ENCODE assay signal across 8 cellular contexts in the genomic region with DNA sequence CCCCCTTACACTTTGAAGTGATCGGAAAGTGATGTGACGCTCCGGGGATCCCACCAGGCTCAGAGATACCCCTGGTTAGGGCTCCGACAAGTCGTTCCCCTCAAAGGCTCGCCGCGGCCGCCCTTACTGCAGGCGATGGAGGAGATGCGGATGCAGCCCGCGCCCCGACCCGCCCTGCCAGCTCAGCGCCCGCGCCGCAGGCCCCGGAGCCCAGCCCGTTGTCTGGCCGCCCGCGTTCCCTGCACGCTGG. TPM values are rescaled to one million over a fixed set of nuclear protein-coding genes. Genes with fewer than 3 reads are reported as not detected.
A peak's percentile ranks its signal among the peaks of the same experiment; 100 is the strongest.
DNase-seq lines count a peak whose midpoint lies in the region; ATAC-seq and TF ChIP-seq lines count a peak whose summit lies in the region.

No MANE protein-coding gene starts in this region.

- peak overlapping the region; percentile 76 for H3K27ac ChIP-seq in A673 (ENCODE audit: low read depth, low read length, poor library complexity, severe bottlenecking)

- H3K36me3 Mint-ChIP-seq in brain = peaks cover 29% of the 10 kb centered on the region

- H3K9me3 Mint-ChIP-seq in brain = no peaks in the 10 kb centered on the region

- intact Hi-C loops in A673 (cut with micrococcal nuclease; ENCODE audit: unreplicated experiment) = no loop called here

- peaks cover 53% of the 10 kb centered on the region for H3K4me1 Mint-ChIP-seq in brain

- H3K9me3 ChIP-seq in A673 (ENCODE audit: low read depth, low read length, poor library complexity, severe bottlenecking) = no peaks in the 10 kb centered on the region
- H3K9me3 ChIP-seq in mononuclear cell (ENCODE audit: low read depth, low read length) = no peaks in the 10 kb centered on the region

- CTCF ChIA-PET in A673 (lab: Charles Lee) = no interaction called here

- no peak for DNase-seq in A673 (ENCODE audit: low spot score)
- DNase-seq in NCI-H345 (lab: John Stamatoyannopoulos, UW) = no peak
- DNase-seq in pons (ENCODE audit: low spot score) = no peak

- H3K4me1 ChIP-seq in A673 (ENCODE audit: insufficient read depth, low read length, poor library complexity, severe bottlenecking) (no peaks in the 10 kb centered on the region), mononuclear cell (ENCODE audit: insufficient read depth, low read length) (peaks cover 53% of the 10 kb centered on the region)

- peak overlapping the region; percentile 94 to 99 (median 97) for H3K27ac Mint-ChIP-seq in brain

- peak overlapping the region; percentile 83 for H3K4me3 ChIP-seq in A673 (ENCODE audit: low read depth, low read length, poor library complexity, severe bottlenecking)
- peak overlapping the region; percentile 95 for H3K4me3 ChIP-seq in mononuclear cell (ENCODE audit: low read length)

- POLR2A ChIA-PET in A673 (lab: Charles Lee; ENCODE audit: low non-redundant PET) = no interaction called here

- TF ChIP-seq CTCF in A673 (conservative IDR thresholded peaks at IDR 0.05; ENCODE audit: low read depth, low read length) (no peak), brain (conservative IDR thresholded peaks at IDR 0.05) (no peak)

- ATAC-seq in HG02943 (IDR thresholded peaks at IDR 0.05; ENCODE audit: low read depth, unreplicated experiment) = peak; percentile 34
- no peak for ATAC-seq in HG02981 (IDR thresholded peaks at IDR 0.05; ENCODE audit: unreplicated experiment)
- no peak for ATAC-seq in GM19463 (IDR thresholded peaks at IDR 0.05; ENCODE audit: unreplicated experiment)

- peaks cover 12% of the 10 kb centered on the region for H3K27me3 Mint-ChIP-seq in brain

- H3K27me3 ChIP-seq in A673 (replicated peaks; ENCODE audit: insufficient read depth, low read depth, low read length, poor library complexity) (no peaks in the 10 kb centered on the region), mononuclear cell (ENCODE audit: insufficient read depth, low read length) (no peaks in the 10 kb centered on the region)

- peaks cover 6% of the 10 kb centered on the region for H3K36me3 ChIP-seq in A673 (ENCODE audit: insufficient read depth, low read length, poor library complexity, severe bottlenecking)

- BruUV-seq in A673 (replicated peaks; lab: Mats Ljungman, UMichigan) = no TSS peak

- H3K4me3 Mint-ChIP-seq in brain = peak overlapping the region; percentile 93 to 98 (median 96)

RNA-seq across cellular contexts. Expression of a gene that starts 0.2 kb away (rescaled TPM):
- total RNA-seq in A673 (2021) (26.5 and 34.7 TPM in 2 replicates), mononuclear cell (7.6 TPM)
- polyA plus RNA-seq in brain (ENCODE audit: insufficient read depth, low read depth, low replicate concordance) = 29.4 TPM

RNA-seq across cellular contexts. Expression of a gene that starts 0.5 kb away (rescaled TPM):
- 67.8 and 81.1 TPM in 2 replicates for total RNA-seq in A673 (2021)
- 130 TPM for polyA plus RNA-seq in brain (ENCODE audit: insufficient read depth, low read depth, low replicate concordance)
- 44.7 TPM for total RNA-seq in mononuclear cell

RNA-seq across cellular contexts. Expression of a gene that starts 19.5 kb away (rescaled TPM):
- total RNA-seq in A673 (2021) (94.0 and 110 TPM in 2 replicates), mononuclear cell (110 TPM)
- 13.4 TPM for polyA plus RNA-seq in brain (ENCODE audit: insufficient read depth, low read depth, low replicate concordance)

RNA-seq across cellular contexts. Expression of a gene that starts 19.6 kb away (rescaled TPM):
- total RNA-seq in A673 (2021) (57.1 and 65.0 TPM in 2 replicates), mononuclear cell (48.7 TPM)
- 27.5 TPM for polyA plus RNA-seq in brain (ENCODE audit: insufficient read depth, low read depth, low replicate concordance)
